ENCODE assay signal across 23 cellular contexts in the genomic region with DNA sequence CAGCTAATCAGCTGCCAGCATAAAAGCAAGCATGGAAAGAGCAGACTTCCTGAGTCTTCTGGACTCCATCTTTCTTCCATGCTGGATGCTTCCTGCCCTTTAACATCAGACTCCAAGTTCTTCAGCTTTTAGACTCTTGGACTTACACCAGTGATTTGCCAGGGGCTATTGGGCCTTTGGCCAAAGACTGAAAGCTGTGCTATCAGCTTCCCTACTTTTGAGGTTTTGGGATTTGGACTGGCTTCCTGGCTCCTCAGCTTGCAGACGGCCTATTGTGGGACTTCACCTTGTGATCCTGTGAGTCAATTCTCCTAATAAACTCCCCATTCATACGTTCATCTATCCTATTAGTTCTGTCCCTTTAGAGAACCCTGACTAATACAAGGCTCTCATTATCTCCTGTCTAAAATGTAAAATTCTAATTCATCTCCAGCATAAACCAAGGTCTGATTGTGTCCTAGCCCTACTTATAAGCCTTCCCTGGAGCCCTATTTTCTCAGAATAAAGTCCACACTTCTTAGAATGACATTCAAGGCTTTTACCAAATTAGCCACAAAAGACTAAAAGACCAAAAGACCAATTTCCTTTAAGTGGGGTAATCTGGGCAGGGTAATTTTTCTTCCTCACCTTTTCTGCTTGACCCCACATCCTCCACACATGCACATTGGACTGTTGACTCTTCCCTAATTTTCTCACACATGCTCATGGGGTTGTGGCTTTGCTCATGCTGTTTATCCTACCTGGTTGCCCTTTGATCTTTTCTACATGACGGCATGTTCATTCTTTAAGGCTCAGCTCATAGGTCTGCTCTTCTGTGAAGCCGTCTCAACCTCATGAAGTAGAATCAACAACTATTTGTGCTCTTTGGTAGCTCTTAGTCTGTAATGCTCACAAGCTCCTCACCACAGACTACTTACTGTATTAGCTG. TPM values are rescaled to one million over a fixed set of nuclear protein-coding genes. Genes with fewer than 3 reads are reported as not detected.
A peak's percentile ranks its signal among the peaks of the same experiment; 100 is the strongest.
DNase-seq lines count a peak whose midpoint lies in the region; ATAC-seq, FAIRE-seq and TF ChIP-seq lines count a peak whose summit lies in the region.
"Had no signal": no experiment of that assay in that cellular context is flagged by ENCODE, and none has a peak within 500 bp of the region (broad histone marks: within the 10 kb centered on the region; RNA-seq: fewer than 3 reads in every experiment).

No MANE protein-coding gene starts in this region.

- CTCF ChIA-PET in A673 (lab: Charles Lee) = no interaction called here

- H3K79me2 ChIP-seq in keratinocyte (ENCODE audit: control insufficient read depth, insufficient read depth, low read length) = no peaks in the 10 kb centered on the region

- intact Hi-C loops in natural killer cell (cut with micrococcal nuclease) (no loop called here), A673 (cut with micrococcal nuclease; ENCODE audit: unreplicated experiment) (no loop called here)

- no peaks in the 10 kb centered on the region for H3K36me3 Mint-ChIP-seq in natural killer cell treated with Interleukin-12 subunit alpha and Interleukin-12 subunit beta and Interleukin-15 and Interleukin-18, amount 100 ng/mL, for 72 hours
- no peaks in the 10 kb centered on the region for H3K36me3 Mint-ChIP-seq in natural killer cell
- H3K36me3 Mint-ChIP-seq: activated naive CD4-positive, alpha-beta T cell treated with anti-CD3 and anti-CD28 coated beads, Interleukin-2, amount 50 U/mL, for 72 hours; immature natural killer cell had no signal

- H3K4me3 ChIP-seq in keratinocyte (ENCODE audit: control insufficient read depth in 2 of 3, extremely low read depth in 1 of 3, insufficient read depth in 2 of 3, low read depth in 1 of 3, low read length in 3 of 3) (no peak overlapping the region), A673 (ENCODE audit: low read depth, low read length, poor library complexity, severe bottlenecking) (no peak overlapping the region)
- H3K4me3 ChIP-seq: A549, heart left ventricle, lung had no signal

- dilution Hi-C loops in keratinocyte (cut with MboI; ENCODE audit: extremely low pct_ligation_motif_present, low sequenced_read_pairs) = no loop called here

- no peak for TF ChIP-seq CTCF in natural killer cell (IDR thresholded peaks at IDR 0.05)
- no peak for TF ChIP-seq CTCF in keratinocyte (optimal IDR thresholded peaks at IDR 0.05 in 1 of 3, IDR thresholded peaks at IDR 0.05 in 1 of 3, conservative IDR thresholded peaks at IDR 0.05 in 1 of 3; ENCODE audit: extremely low read depth in 1 of 3, insufficient read depth in 2 of 3, low read length in 3 of 3)
- TF ChIP-seq CTCF in A673 (conservative IDR thresholded peaks at IDR 0.05; ENCODE audit: low read depth, low read length) = no peak
- no peak for TF ChIP-seq CTCF in GM20000 (IDR thresholded peaks at IDR 0.05; ENCODE audit: extremely low read depth, missing control alignments)

- H3K9me3 ChIP-seq in keratinocyte (ENCODE audit: control insufficient read depth, low read depth, low read length) (no peaks in the 10 kb centered on the region), A673 (ENCODE audit: low read depth, low read length, poor library complexity, severe bottlenecking) (no peaks in the 10 kb centered on the region)
- H3K9me3 ChIP-seq: A549, heart left ventricle had no signal

- H3K27me3 ChIP-seq in keratinocyte (ENCODE audit: control insufficient read depth, extremely low read depth, insufficient read depth, low read length) (no peaks in the 10 kb centered on the region), A673 (replicated peaks; ENCODE audit: insufficient read depth, low read depth, low read length, poor library complexity) (no peaks in the 10 kb centered on the region)
- H3K27me3 ChIP-seq: heart left ventricle had no signal

- FAIRE-seq in keratinocyte (lab: Jason Lieb, UNC) = peak; percentile 69
- FAIRE-seq: A549, TTC549 had no signal

- no peak overlapping the region for H3K4me2 ChIP-seq in keratinocyte (ENCODE audit: control insufficient read depth, extremely low read depth, insufficient read depth, low read depth, low read length)
- H3K4me2 ChIP-seq: A549 had no signal

- H3K36me3 ChIP-seq in keratinocyte (ENCODE audit: control insufficient read depth in 2 of 2, extremely low read depth in 1 of 2, insufficient read depth in 2 of 2, low read length in 2 of 2) = no peaks in the 10 kb centered on the region
- no peaks in the 10 kb centered on the region for H3K36me3 ChIP-seq in A673 (ENCODE audit: insufficient read depth, low read length, poor library complexity, severe bottlenecking)
- H3K36me3 ChIP-seq: heart left ventricle had no signal

- no TSS peak for BruUV-seq in A673 (replicated peaks; lab: Mats Ljungman, UMichigan)

- H3K4me1 Mint-ChIP-seq in natural killer cell treated with Interleukin-12 subunit alpha and Interleukin-12 subunit beta and Interleukin-15 and Interleukin-18, amount 100 ng/mL, for 72 hours (ENCODE audit: low read depth in 2 of 2) = peaks cover 6 to 11% of the 10 kb centered on the region in 2 donors
- no peaks in the 10 kb centered on the region for H3K4me1 Mint-ChIP-seq in natural killer cell
- H3K4me1 Mint-ChIP-seq: activated CD4-positive, alpha-beta T cell treated with anti-CD3 and anti-CD28 coated beads for 36 hours; immature natural killer cell had no signal

- H3K9me3 Mint-ChIP-seq in natural killer cell treated with Interleukin-12 subunit alpha and Interleukin-12 subunit beta and Interleukin-15 and Interleukin-18, amount 100 ng/mL, for 72 hours = no peaks in the 10 kb centered on the region
- H3K9me3 Mint-ChIP-seq in natural killer cell = no peaks in the 10 kb centered on the region
- H3K9me3 Mint-ChIP-seq: activated naive CD4-positive, alpha-beta T cell treated with anti-CD3 and anti-CD28 coated beads, Interleukin-2, amount 50 U/mL, for 72 hours; activated T-cell treated with anti-CD3 and anti-CD28 coated beads, Interleukin-2, amount 50 U/mL, for 72 hours; immature natural killer cell had no signal

- no peak for DNase-seq in natural killer cell treated with Interleukin-12 subunit alpha and Interleukin-12 subunit beta and Interleukin-15 and Interleukin-18, amount 100 ng/mL, for 72 hours (ENCODE audit: low spot score)
- DNase-seq in natural killer cell = no peak
- DNase-seq in T1000 (lab: John Stamatoyannopoulos, UW) = peak; percentile 44
- DNase-seq in keratinocyte (ENCODE audit: low read depth, low spot score) = no peak
- no peak for DNase-seq in A673 (ENCODE audit: low spot score)
- no peak for DNase-seq in NCI-H2227 treated with DMSO at 0.1 percent for 48 hours (lab: John Stamatoyannopoulos, UW)
- DNase-seq in GM20000 (ENCODE audit: low spot score) = no peak
- DNase-seq: activated CD4-positive, alpha-beta T cell treated with anti-CD3 and anti-CD28 coated beads for 36 hours; activated T-cell treated with anti-CD3 and anti-CD28 coated beads, Interleukin-2, amount 50 U/mL, for 72 hours; C1 segment of cervical spinal cord; effector CD4-positive, alpha-beta T cell; GF-D8; heart left ventricle; immature natural killer cell; NCI-H1694; right cardiac atrium; substantia nigra had no signal

- H3K4me3 Mint-ChIP-seq in natural killer cell treated with Interleukin-12 subunit alpha and Interleukin-12 subunit beta and Interleukin-15 and Interleukin-18, amount 100 ng/mL, for 72 hours = peak overlapping the region; percentile 7
- no peak overlapping the region for H3K4me3 Mint-ChIP-seq in natural killer cell
- H3K4me3 Mint-ChIP-seq: activated CD4-positive, alpha-beta T cell treated with anti-CD3 and anti-CD28 coated beads for 36 hours; activated T-cell treated with anti-CD3 and anti-CD28 coated beads, Interleukin-2, amount 50 U/mL, for 72 hours; immature natural killer cell had no signal

- ATAC-seq in natural killer cell treated with Interleukin-12 subunit alpha and Interleukin-12 subunit beta and Interleukin-15 and Interleukin-18, amount 100 ng/mL, for 72 hours = peak in 1 of 2 donors; percentile 66
- ATAC-seq in natural killer cell = no peak
- ATAC-seq in esophagus mucosa = no peak
- ATAC-seq: activated CD4-positive, alpha-beta T cell treated with anti-CD3 and anti-CD28 coated beads for 36 hours; activated naive CD4-positive, alpha-beta T cell treated with anti-CD3 and anti-CD28 coated beads, Interleukin-2, amount 50 U/mL, for 72 hours; activated T-cell treated with anti-CD3 and anti-CD28 coated beads, Interleukin-2, amount 50 U/mL, for 72 hours; heart left ventricle; right cardiac atrium had no signal

- H4K20me1 ChIP-seq in keratinocyte (ENCODE audit: control insufficient read depth, extremely low read depth, insufficient read depth, low read length) = no peaks in the 10 kb centered on the region

- peak overlapping the region; percentile 69 for H2AFZ ChIP-seq in keratinocyte (ENCODE audit: control insufficient read depth, low read length)

- H3K9me1 ChIP-seq in keratinocyte (ENCODE audit: control insufficient read depth, extremely low read depth, insufficient read depth, low read length) = no peaks in the 10 kb centered on the region

- POLR2A ChIA-PET in A673 (lab: Charles Lee; ENCODE audit: low non-redundant PET) = interaction anchor here (0.6 kb wide), 1 partner anchor 210 kb away, joined by 3 read pairs; no protein-coding TSS in a partner anchor

- peak overlapping the region in 1 of 2 donors; percentile 9 for H3K27ac Mint-ChIP-seq in natural killer cell treated with Interleukin-12 subunit alpha and Interleukin-12 subunit beta and Interleukin-15 and Interleukin-18, amount 100 ng/mL, for 72 hours
- no peak overlapping the region for H3K27ac Mint-ChIP-seq in natural killer cell
- H3K27ac Mint-ChIP-seq: activated CD4-positive, alpha-beta T cell treated with anti-CD3 and anti-CD28 coated beads for 36 hours; activated T-cell treated with anti-CD3 and anti-CD28 coated beads, Interleukin-2, amount 50 U/mL, for 72 hours; immature natural killer cell had no signal

- H3K27me3 Mint-ChIP-seq in natural killer cell treated with Interleukin-12 subunit alpha and Interleukin-12 subunit beta and Interleukin-15 and Interleukin-18, amount 100 ng/mL, for 72 hours = peaks cover 17 to 23% of the 10 kb centered on the region in 2 donors
- peaks cover 8 to 28% of the 10 kb centered on the region in 2 donors for H3K27me3 Mint-ChIP-seq in natural killer cell (ENCODE audit: low read depth in 2 of 2)

- H3K27ac ChIP-seq in keratinocyte (ENCODE audit: control insufficient read depth, insufficient read depth, low read length) = no peak overlapping the region
- no peak overlapping the region for H3K27ac ChIP-seq in A673 (ENCODE audit: low read depth, low read length, poor library complexity, severe bottlenecking)
- H3K27ac ChIP-seq: heart left ventricle, RWPE1 had no signal

- no peak overlapping the region for H3K9ac ChIP-seq in keratinocyte (ENCODE audit: control insufficient read depth, extremely low read depth, insufficient read depth, low read length)

- peaks cover 9% of the 10 kb centered on the region for H3K4me1 ChIP-seq in keratinocyte (ENCODE audit: control insufficient read depth, extremely low read depth, insufficient read depth, low read length)
- no peaks in the 10 kb centered on the region for H3K4me1 ChIP-seq in A673 (ENCODE audit: insufficient read depth, low read length, poor library complexity, severe bottlenecking)

RNA-seq across cellular contexts. Expression of a gene that starts 18.1 kb away (rescaled TPM):
- total RNA-seq in natural killer cell treated with Interleukin-12 subunit alpha and Interleukin-12 subunit beta and Interleukin-15 and Interleukin-18, amount 100 ng/mL, for 72 hours = under 1 TPM in 1 of 2 donors, not detected in 1; 0.52 TPM
- total RNA-seq in natural killer cell = not detected
- polyA plus RNA-seq in keratinocyte = 50.2 to 63.8 TPM (median 61.0 TPM) in 3 replicates
- 65.7 TPM for polyA plus RNA-seq in keratinocyte (2011; ENCODE audit: low read depth)
- 69.5 and 113 TPM in 2 replicates for polyA plus RNA-seq in keratinocyte (2011; cell fraction: cytosol; rRNA removed)
- polyA plus RNA-seq in keratinocyte (2011; cell fraction: nucleus; rRNA removed) = 63.6 and 76.8 TPM in 2 replicates
- 33.5 and 59.5 TPM in 2 replicates for polyA plus RNA-seq in keratinocyte (2012; ENCODE audit: low replicate concordance)
- polyA minus RNA-seq in keratinocyte = 25.2 to 127 TPM (median 102 TPM) in 3 replicates
- 50.5 TPM for polyA minus RNA-seq in keratinocyte (2011; cell fraction: cytosol; rRNA and poly(A)+ RNA removed)
- 26.5 and 63.1 TPM in 2 replicates for polyA minus RNA-seq in keratinocyte (2011; cell fraction: nucleus; rRNA and poly(A)+ RNA removed)
- total RNA-seq in A673 (2021) = 171 and 186 TPM in 2 replicates
- total RNA-seq in esophagus mucosa = 41.0 TPM

Comparison
In these comparisons a context has a peak if more than half of its experiments do, and no peak if none do; other contexts are left out.
1. RNA of a gene that starts 18.1 kb away (total RNA-seq): 171 to 186 TPM in A673 and 41.0 TPM in esophagus mucosa (single experiment); 0.52 TPM in natural killer cell treated with Interleukin-12 subunit alpha and Interleukin-12 subunit beta and Interleukin-15 and Interleukin-18, amount 100 ng/mL, for 72 hours and not detected in natural killer cell; every median in the first group is over 10 times any median in the second.